Comparison of ENCODE assay signal across 31 cellular contexts in the genomic region with DNA sequence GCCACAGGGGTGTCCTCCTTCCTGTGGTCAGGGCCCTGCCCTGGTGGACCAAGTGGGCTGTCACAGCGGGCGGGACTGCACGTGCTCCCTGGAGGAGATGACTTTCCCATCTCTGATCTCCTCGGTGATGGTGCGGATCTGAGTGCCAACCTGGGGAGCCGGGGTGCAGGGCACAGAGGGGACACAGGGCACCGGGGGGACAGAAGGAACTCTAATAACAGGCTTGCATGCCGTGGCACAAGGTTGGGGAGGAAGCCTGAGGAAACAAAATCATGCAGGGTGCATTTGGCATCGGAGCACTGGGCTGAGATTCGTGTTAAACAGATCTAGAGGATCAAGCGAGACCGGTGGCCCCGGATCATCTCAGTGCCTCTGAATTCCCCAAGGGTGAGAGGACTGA. TPM values are rescaled to one million over a fixed set of nuclear protein-coding genes. Genes with fewer than 3 reads are reported as not detected.
"Had no signal": no experiment of that assay in that cellular context is flagged by ENCODE, and none has a peak within 500 bp of the region (broad histone marks: within the 10 kb centered on the region; RNA-seq: fewer than 3 reads in every experiment).

No MANE protein-coding gene starts in this region.

- DNase-seq: activated CD4-positive, alpha-beta T cell treated with anti-CD3 and anti-CD28 coated beads for 1 hour; activated naive CD4-positive, alpha-beta T cell treated with anti-CD3 and anti-CD28 coated beads, Interleukin-2, amount 50 U/mL, for 16 hours; activated T-cell treated with anti-CD3 and anti-CD28 coated beads for 4 hours; activated T-cell treated with anti-CD3 and anti-CD28 coated beads, Interleukin-2, amount 50 U/mL, for 1 hour; amniotic stem cell; brain microvascular endothelial cell; central memory CD4-positive, alpha-beta T cell; T-helper 9 cell had no signal

- FAIRE-seq: astrocyte, TTC549 had no signal

- H3K36me3 ChIP-seq: adrenal gland, brain microvascular endothelial cell, breast epithelium had no signal

- H3K4me3 ChIP-seq: adrenal gland, body of pancreas, breast epithelium had no signal

- H3K4me3 Mint-ChIP-seq: activated CD4-positive, alpha-beta T cell treated with anti-CD3 and anti-CD28 coated beads for 36 hours; activated CD4-positive, alpha-beta T cell treated with anti-CD3 and anti-CD28 coated beads, Interleukin-2, amount 10 ng/mL, durations not matched to agents 7 days and 5 days; activated CD8-positive, alpha-beta T cell treated with anti-CD3 and anti-CD28 coated beads for 36 hours; activated naive CD4-positive, alpha-beta T cell treated with anti-CD3 and anti-CD28 coated beads for 36 hours; activated naive CD8-positive, alpha-beta T cell treated with anti-CD3 and anti-CD28 coated beads for 36 hours; activated T-cell treated with anti-CD3 and anti-CD28 coated beads, Interleukin-2, amount 50 U/mL, for 4 hours; activated T-cell treated with anti-CD3 and anti-CD28 coated beads, Interleukin-2, amount 50 U/mL, for 72 hours; activated T-helper 1 cell treated with anti-CD3 and anti-CD28 coated beads, Interleukin-12 subunit alpha, Interleukin-12 subunit beta, Interleukin-2, Interleukin-4 antibody, amounts not matched to agents 30 ng/mL and 10 ng/mL and 1 ng/mL, durations not matched to agents 14 hours and 24 hours and 36 hours; activated T-helper 17 cell treated with anti-CD3 and anti-CD28 coated beads, Interleukin-2, amount 50 U/mL, for 72 hours; T-helper 1 cell treated with Interleukin-12 subunit alpha and Interleukin-12 subunit beta and Interleukin-4 antibody, amounts not matched to agents 30 μg/mL and 1 μg/mL, for 36 hours; T-helper 2 cell treated with Interferon-gamma antibody and Interleukin-4, amounts not matched to agents 5 μg/mL and 100 μg/mL, for 36 hours had no signal

- H3K27me3 Mint-ChIP-seq: activated CD4-positive, alpha-beta T cell treated with anti-CD3 and anti-CD28 coated beads for 36 hours; activated CD4-positive, alpha-beta T cell treated with anti-CD3 and anti-CD28 coated beads, Interleukin-2, amount 10 ng/mL, durations not matched to agents 7 days and 5 days; activated T-helper 17 cell treated with anti-CD3 and anti-CD28 coated beads, Interleukin-2, amount 50 U/mL, for 72 hours had no signal

- H3K36me3 Mint-ChIP-seq: activated naive CD4-positive, alpha-beta T cell treated with anti-CD3 and anti-CD28 coated beads, Interleukin-2, amount 50 U/mL, for 72 hours; activated naive CD8-positive, alpha-beta T cell treated with anti-CD3 and anti-CD28 coated beads for 36 hours had no signal

- ATAC-seq: activated CD4-positive, CD25-positive, alpha-beta regulatory T cell treated with anti-CD3 and anti-CD28 coated beads, Interleukin-2, amount 50 U/mL, for 24 hours; activated CD8-positive, alpha-beta T cell treated with anti-CD3 and anti-CD28 coated beads for 36 hours; activated T-cell treated with anti-CD3 and anti-CD28 coated beads, Interleukin-2, amount 50 U/mL, for 4 hours; activated T-cell treated with anti-CD3 and anti-CD28 coated beads, Interleukin-2, amount 50 U/mL, for 72 hours had no signal

- H3K27ac Mint-ChIP-seq: activated CD4-positive, alpha-beta T cell treated with anti-CD3 and anti-CD28 coated beads for 36 hours; activated CD4-positive, alpha-beta T cell treated with anti-CD3 and anti-CD28 coated beads, Interleukin-2, amount 10 ng/mL, durations not matched to agents 7 days and 5 days; activated CD8-positive, alpha-beta T cell treated with anti-CD3 and anti-CD28 coated beads for 36 hours; activated naive CD4-positive, alpha-beta T cell treated with anti-CD3 and anti-CD28 coated beads for 36 hours; activated naive CD4-positive, alpha-beta T cell treated with anti-CD3 and anti-CD28 coated beads, Interleukin-2, amount 50 U/mL, for 72 hours; activated naive CD8-positive, alpha-beta T cell treated with anti-CD3 and anti-CD28 coated beads for 36 hours; activated T-cell treated with anti-CD3 and anti-CD28 coated beads, Interleukin-2, amount 50 U/mL, for 72 hours; activated T-helper 1 cell treated with anti-CD3 and anti-CD28 coated beads, Interleukin-12 subunit alpha, Interleukin-12 subunit beta, Interleukin-2, Interleukin-4 antibody, amounts not matched to agents 30 ng/mL and 10 ng/mL and 1 ng/mL, durations not matched to agents 14 hours and 24 hours and 36 hours; activated T-helper 17 cell treated with anti-CD3 and anti-CD28 coated beads, Interleukin-2, amount 50 U/mL, for 72 hours; T-helper 1 cell treated with Interleukin-12 subunit alpha and Interleukin-12 subunit beta and Interleukin-4 antibody, amounts not matched to agents 30 μg/mL and 1 μg/mL, for 36 hours; T-helper 2 cell treated with Interferon-gamma antibody and Interleukin-4, amounts not matched to agents 5 μg/mL and 100 μg/mL, for 36 hours had no signal

- H3K27ac ChIP-seq: adrenal gland, body of pancreas, brain microvascular endothelial cell, breast epithelium, VCaP had no signal

- H3K4me1 ChIP-seq: adrenal gland, body of pancreas, breast epithelium had no signal

- H3K27me3 ChIP-seq: adrenal gland, body of pancreas, brain microvascular endothelial cell, breast epithelium had no signal

- H3K9me3 ChIP-seq: adrenal gland, body of pancreas, breast epithelium had no signal

- H3K4me1 Mint-ChIP-seq: activated T-helper 17 cell treated with anti-CD3 and anti-CD28 coated beads, Interleukin-2, amount 50 U/mL, for 72 hours had no signal

- H3K9me3 Mint-ChIP-seq: activated CD4-positive, alpha-beta T cell treated with anti-CD3 and anti-CD28 coated beads, Interleukin-2, amount 10 ng/mL, durations not matched to agents 7 days and 5 days; activated CD8-positive, alpha-beta T cell treated with anti-CD3 and anti-CD28 coated beads for 36 hours; activated naive CD4-positive, alpha-beta T cell treated with anti-CD3 and anti-CD28 coated beads for 36 hours; activated naive CD4-positive, alpha-beta T cell treated with anti-CD3 and anti-CD28 coated beads, Interleukin-2, amount 50 U/mL, for 72 hours; activated naive CD8-positive, alpha-beta T cell treated with anti-CD3 and anti-CD28 coated beads for 36 hours; activated T-cell treated with anti-CD3 and anti-CD28 coated beads, Interleukin-2, amount 50 U/mL, for 4 hours; activated T-cell treated with anti-CD3 and anti-CD28 coated beads, Interleukin-2, amount 50 U/mL, for 72 hours; activated T-helper 1 cell treated with anti-CD3 and anti-CD28 coated beads, Interleukin-12 subunit alpha, Interleukin-12 subunit beta, Interleukin-2, Interleukin-4 antibody, amounts not matched to agents 30 ng/mL and 10 ng/mL and 1 ng/mL, durations not matched to agents 14 hours and 24 hours and 36 hours; activated T-helper 17 cell treated with anti-CD3 and anti-CD28 coated beads, Interleukin-2, amount 50 U/mL, for 72 hours; T-helper 1 cell treated with Interleukin-12 subunit alpha and Interleukin-12 subunit beta and Interleukin-4 antibody, amounts not matched to agents 30 μg/mL and 1 μg/mL, for 36 hours; T-helper 2 cell treated with Interferon-gamma antibody and Interleukin-4, amounts not matched to agents 5 μg/mL and 100 μg/mL, for 36 hours had no signal

RNA-seq across cellular contexts. Expression of a gene that starts 3.4 kb away (rescaled TPM):
- total RNA-seq: activated CD4-positive, alpha-beta T cell treated with anti-CD3 and anti-CD28 coated beads for 36 hours; activated CD4-positive, alpha-beta T cell treated with anti-CD3 and anti-CD28 coated beads, Interleukin-2, amount 10 ng/mL, durations not matched to agents 7 days and 5 days; activated CD8-positive, alpha-beta memory T cell treated with anti-CD3 and anti-CD28 coated beads for 36 hours; activated CD8-positive, alpha-beta T cell treated with anti-CD3 and anti-CD28 coated beads for 36 hours; activated naive CD4-positive, alpha-beta T cell treated with anti-CD3 and anti-CD28 coated beads for 36 hours; activated naive CD4-positive, alpha-beta T cell treated with anti-CD3 and anti-CD28 coated beads, Interleukin-2, amount 50 U/mL, for 72 hours; activated naive CD8-positive, alpha-beta T cell treated with anti-CD3 and anti-CD28 coated beads for 36 hours; activated T-cell treated with anti-CD3 and anti-CD28 coated beads, Interleukin-2, amount 50 U/mL, for 4 hours; activated T-cell treated with anti-CD3 and anti-CD28 coated beads, Interleukin-2, amount 50 U/mL, for 72 hours; activated T-helper 1 cell treated with anti-CD3 and anti-CD28 coated beads, Interleukin-12 subunit alpha, Interleukin-12 subunit beta, Interleukin-2, Interleukin-4 antibody, amounts not matched to agents 30 ng/mL and 10 ng/mL and 1 ng/mL, durations not matched to agents 14 hours and 24 hours and 36 hours; activated T-helper 17 cell treated with anti-CD3 and anti-CD28 coated beads, Interleukin-2, amount 50 U/mL, for 72 hours; aorta; astrocyte; body of pancreas; breast epithelium; cardiac septum; cerebellum had no signal
- polyA plus RNA-seq: adrenal gland had no signal

RNA-seq across cellular contexts. Expression of a gene that starts 5.4 kb away (rescaled TPM):
- total RNA-seq: activated CD4-positive, alpha-beta T cell treated with anti-CD3 and anti-CD28 coated beads for 36 hours; activated CD4-positive, alpha-beta T cell treated with anti-CD3 and anti-CD28 coated beads, Interleukin-2, amount 10 ng/mL, durations not matched to agents 7 days and 5 days; activated CD8-positive, alpha-beta memory T cell treated with anti-CD3 and anti-CD28 coated beads for 36 hours; activated CD8-positive, alpha-beta T cell treated with anti-CD3 and anti-CD28 coated beads for 36 hours; activated naive CD4-positive, alpha-beta T cell treated with anti-CD3 and anti-CD28 coated beads for 36 hours; activated naive CD4-positive, alpha-beta T cell treated with anti-CD3 and anti-CD28 coated beads, Interleukin-2, amount 50 U/mL, for 72 hours; activated naive CD8-positive, alpha-beta T cell treated with anti-CD3 and anti-CD28 coated beads for 36 hours; activated T-cell treated with anti-CD3 and anti-CD28 coated beads, Interleukin-2, amount 50 U/mL, for 4 hours; activated T-cell treated with anti-CD3 and anti-CD28 coated beads, Interleukin-2, amount 50 U/mL, for 72 hours; activated T-helper 1 cell treated with anti-CD3 and anti-CD28 coated beads, Interleukin-12 subunit alpha, Interleukin-12 subunit beta, Interleukin-2, Interleukin-4 antibody, amounts not matched to agents 30 ng/mL and 10 ng/mL and 1 ng/mL, durations not matched to agents 14 hours and 24 hours and 36 hours; activated T-helper 17 cell treated with anti-CD3 and anti-CD28 coated beads, Interleukin-2, amount 50 U/mL, for 72 hours; adrenal gland; aorta; astrocyte; body of pancreas; breast epithelium; cardiac septum; cerebellum had no signal
- polyA plus RNA-seq: adrenal gland, aorta had no signal

RNA-seq across cellular contexts. Expression of a gene that starts 19.1 kb away (rescaled TPM):
- total RNA-seq: activated CD4-positive, alpha-beta T cell treated with anti-CD3 and anti-CD28 coated beads for 36 hours; activated CD4-positive, alpha-beta T cell treated with anti-CD3 and anti-CD28 coated beads, Interleukin-2, amount 10 ng/mL, durations not matched to agents 7 days and 5 days; activated CD8-positive, alpha-beta memory T cell treated with anti-CD3 and anti-CD28 coated beads for 36 hours; activated CD8-positive, alpha-beta T cell treated with anti-CD3 and anti-CD28 coated beads for 36 hours; activated naive CD4-positive, alpha-beta T cell treated with anti-CD3 and anti-CD28 coated beads for 36 hours; activated naive CD4-positive, alpha-beta T cell treated with anti-CD3 and anti-CD28 coated beads, Interleukin-2, amount 50 U/mL, for 72 hours; activated naive CD8-positive, alpha-beta T cell treated with anti-CD3 and anti-CD28 coated beads for 36 hours; activated T-cell treated with anti-CD3 and anti-CD28 coated beads, Interleukin-2, amount 50 U/mL, for 4 hours; activated T-cell treated with anti-CD3 and anti-CD28 coated beads, Interleukin-2, amount 50 U/mL, for 72 hours; activated T-helper 1 cell treated with anti-CD3 and anti-CD28 coated beads, Interleukin-12 subunit alpha, Interleukin-12 subunit beta, Interleukin-2, Interleukin-4 antibody, amounts not matched to agents 30 ng/mL and 10 ng/mL and 1 ng/mL, durations not matched to agents 14 hours and 24 hours and 36 hours; activated T-helper 17 cell treated with anti-CD3 and anti-CD28 coated beads, Interleukin-2, amount 50 U/mL, for 72 hours; aorta; astrocyte; body of pancreas; cardiac septum had no signal

RNA-seq across cellular contexts. Expression of a gene that starts 19.1 kb away (rescaled TPM):
- total RNA-seq: activated CD4-positive, alpha-beta T cell treated with anti-CD3 and anti-CD28 coated beads for 36 hours; activated CD4-positive, alpha-beta T cell treated with anti-CD3 and anti-CD28 coated beads, Interleukin-2, amount 10 ng/mL, durations not matched to agents 7 days and 5 days; activated CD8-positive, alpha-beta memory T cell treated with anti-CD3 and anti-CD28 coated beads for 36 hours; activated CD8-positive, alpha-beta T cell treated with anti-CD3 and anti-CD28 coated beads for 36 hours; activated naive CD4-positive, alpha-beta T cell treated with anti-CD3 and anti-CD28 coated beads for 36 hours; activated naive CD4-positive, alpha-beta T cell treated with anti-CD3 and anti-CD28 coated beads, Interleukin-2, amount 50 U/mL, for 72 hours; activated naive CD8-positive, alpha-beta T cell treated with anti-CD3 and anti-CD28 coated beads for 36 hours; activated T-cell treated with anti-CD3 and anti-CD28 coated beads, Interleukin-2, amount 50 U/mL, for 4 hours; activated T-cell treated with anti-CD3 and anti-CD28 coated beads, Interleukin-2, amount 50 U/mL, for 72 hours; activated T-helper 1 cell treated with anti-CD3 and anti-CD28 coated beads, Interleukin-12 subunit alpha, Interleukin-12 subunit beta, Interleukin-2, Interleukin-4 antibody, amounts not matched to agents 30 ng/mL and 10 ng/mL and 1 ng/mL, durations not matched to agents 14 hours and 24 hours and 36 hours; activated T-helper 17 cell treated with anti-CD3 and anti-CD28 coated beads, Interleukin-2, amount 50 U/mL, for 72 hours; adrenal gland; aorta; astrocyte; body of pancreas; cerebellum had no signal
- polyA plus RNA-seq: adrenal gland, aorta had no signal

RNA-seq across cellular contexts. Expression of a gene that starts 32.4 kb away (rescaled TPM):
- total RNA-seq: activated CD4-positive, alpha-beta T cell treated with anti-CD3 and anti-CD28 coated beads for 36 hours; activated CD4-positive, alpha-beta T cell treated with anti-CD3 and anti-CD28 coated beads, Interleukin-2, amount 10 ng/mL, durations not matched to agents 7 days and 5 days; activated CD8-positive, alpha-beta memory T cell treated with anti-CD3 and anti-CD28 coated beads for 36 hours; activated CD8-positive, alpha-beta T cell treated with anti-CD3 and anti-CD28 coated beads for 36 hours; activated naive CD4-positive, alpha-beta T cell treated with anti-CD3 and anti-CD28 coated beads for 36 hours; activated naive CD4-positive, alpha-beta T cell treated with anti-CD3 and anti-CD28 coated beads, Interleukin-2, amount 50 U/mL, for 72 hours; activated naive CD8-positive, alpha-beta T cell treated with anti-CD3 and anti-CD28 coated beads for 36 hours; activated T-cell treated with anti-CD3 and anti-CD28 coated beads, Interleukin-2, amount 50 U/mL, for 4 hours; activated T-cell treated with anti-CD3 and anti-CD28 coated beads, Interleukin-2, amount 50 U/mL, for 72 hours; activated T-helper 1 cell treated with anti-CD3 and anti-CD28 coated beads, Interleukin-12 subunit alpha, Interleukin-12 subunit beta, Interleukin-2, Interleukin-4 antibody, amounts not matched to agents 30 ng/mL and 10 ng/mL and 1 ng/mL, durations not matched to agents 14 hours and 24 hours and 36 hours; activated T-helper 17 cell treated with anti-CD3 and anti-CD28 coated beads, Interleukin-2, amount 50 U/mL, for 72 hours; aorta; cardiac septum; cerebellum had no signal
